In the genomic region with DNA sequence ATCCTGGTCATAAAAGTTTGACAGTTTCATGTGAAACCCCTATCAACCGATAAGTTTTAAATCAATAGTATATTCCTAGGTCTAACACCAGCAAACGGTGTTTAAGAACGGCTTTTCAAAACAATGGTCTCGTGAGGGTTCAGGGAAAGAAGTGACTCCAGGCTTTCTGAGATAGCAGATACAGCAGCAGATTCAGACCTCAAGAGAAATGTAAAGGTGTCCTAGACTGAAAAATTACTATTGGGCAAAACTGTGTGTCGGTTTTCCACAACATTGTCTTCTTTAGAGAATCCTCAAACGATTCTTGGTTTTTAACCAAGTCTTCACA, we compare ENCODE assay signal across 1 cellular context.
TF ChIP-seq lines count a peak whose summit lies in the region.

No MANE protein-coding gene starts in this region.

TF ChIP-seq in endothelial cell of umbilical vein, 7 proteins besides CTCF, POLR2A, EP300 and RAD21:
- TF ChIP-seq FOS (IDR thresholded peaks at IDR 0.05; ENCODE audit: borderline replicate concordance, insufficient read depth, low read length) (no peak), EZH2 (IDR thresholded peaks at IDR 0.05; ENCODE audit: borderline replicate concordance, low read depth, low read length, severe bottlenecking) (no peak), POLR2AphosphoS5 (IDR thresholded peaks at IDR 0.05; ENCODE audit: insufficient read depth, low read depth, low read length) (no peak), GATA2 (IDR thresholded peaks at IDR 0.05; ENCODE audit: insufficient read depth, insufficient read length, low read depth, low read length) (no peak), JUN (IDR thresholded peaks at IDR 0.05; ENCODE audit: borderline replicate concordance, insufficient read depth, insufficient read length, low read depth) (no peak), MYC (IDR thresholded peaks at IDR 0.05; ENCODE audit: low read depth, low read length) (no peak)
- TF ChIP-seq, protein P1, sequence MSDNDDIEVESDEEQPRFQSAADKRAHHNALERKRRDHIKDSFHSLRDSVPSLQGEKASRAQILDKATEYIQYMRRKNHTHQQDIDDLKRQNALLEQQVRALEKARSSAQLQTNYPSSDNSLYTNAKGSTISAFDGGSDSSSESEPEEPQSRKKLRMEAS (IDR thresholded peaks at IDR 0.05; ENCODE audit: insufficient read depth, insufficient read length), result no peak
